ENCODE assay signal across 8 cellular contexts in genomic region chr22:20364335-20365261, GRCh38. TPM values are rescaled to one million over a fixed set of nuclear protein-coding genes. Genes with fewer than 3 reads are reported as not detected.
DNase-seq lines count a peak whose midpoint lies in the region; FAIRE-seq and TF ChIP-seq lines count a peak whose summit lies in the region.
"Not testable (repeated sequence)": the region's sequence is repeated elsewhere in the genome, so short reads cannot be mapped to it uniquely, and the experiment has no call there.

No MANE protein-coding gene starts in this region.

- H3K79me2 ChIP-seq in astrocyte (ENCODE audit: insufficient read depth, low read length) = not testable (repeated sequence)

- not testable (repeated sequence) for H3K9me3 Mint-ChIP-seq in activated CD4-positive, alpha-beta T cell treated with anti-CD3 and anti-CD28 coated beads, Interleukin-2, amount 10 ng/mL, durations not matched to agents 24 days and 14 days; astrocyte (ENCODE audit: unreplicated experiment); osteocyte (ENCODE audit: unreplicated experiment)

- H4K20me1 ChIP-seq in astrocyte (ENCODE audit: insufficient read depth, low read length) = not testable (repeated sequence)

- H3K27me3 Mint-ChIP-seq in activated CD4-positive, alpha-beta T cell treated with anti-CD3 and anti-CD28 coated beads, Interleukin-2, amount 10 ng/mL, durations not matched to agents 24 days and 14 days = not testable (repeated sequence)
- peaks cover 10% of the 10 kb centered on the region for H3K27me3 Mint-ChIP-seq in astrocyte (ENCODE audit: low read depth, unreplicated experiment)
- H3K27me3 Mint-ChIP-seq in osteocyte (ENCODE audit: unreplicated experiment) = peaks cover 16% of the 10 kb centered on the region

- not testable (repeated sequence) for H3K9ac ChIP-seq in astrocyte (ENCODE audit: low read length)

- not testable (repeated sequence) for H3K27ac ChIP-seq in astrocyte (ENCODE audit: low read depth, low read length)

- not testable (repeated sequence) for H3K4me3 ChIP-seq in AG10803 (ENCODE audit: low read length); astrocyte (ENCODE audit: insufficient read depth, low read depth, low read length); fibroblast of mammary gland (ENCODE audit: control insufficient read depth, low read depth, low read length)

- intact Hi-C loops in activated CD4-positive, alpha-beta T cell treated with anti-CD3 and anti-CD28 coated beads, Interleukin-2, amount 10 ng/mL, durations not matched to agents 24 days and 14 days (cut with micrococcal nuclease) = not testable (repeated sequence)

- peak overlapping the region; percentile 76 for H3K27ac Mint-ChIP-seq in activated CD4-positive, alpha-beta T cell treated with anti-CD3 and anti-CD28 coated beads, Interleukin-2, amount 10 ng/mL, durations not matched to agents 24 days and 14 days
- not testable (repeated sequence) for H3K27ac Mint-ChIP-seq in astrocyte (ENCODE audit: unreplicated experiment); osteocyte (ENCODE audit: unreplicated experiment)

- peaks cover 17% of the 10 kb centered on the region for H3K4me1 Mint-ChIP-seq in activated CD4-positive, alpha-beta T cell treated with anti-CD3 and anti-CD28 coated beads, Interleukin-2, amount 10 ng/mL, durations not matched to agents 24 days and 14 days
- not testable (repeated sequence) for H3K4me1 Mint-ChIP-seq in astrocyte (ENCODE audit: low read depth, unreplicated experiment); osteocyte (ENCODE audit: unreplicated experiment)

- H3K4me2 ChIP-seq in astrocyte (ENCODE audit: low read length) = not testable (repeated sequence)

- H3K9me3 ChIP-seq in astrocyte (ENCODE audit: insufficient read depth, low read depth, low read length) = not testable (repeated sequence)

- not testable (repeated sequence) for H3K4me1 ChIP-seq in astrocyte (ENCODE audit: insufficient read depth, low read length)

- H3K4me3 Mint-ChIP-seq in activated CD4-positive, alpha-beta T cell treated with anti-CD3 and anti-CD28 coated beads, Interleukin-2, amount 10 ng/mL, durations not matched to agents 24 days and 14 days = peak overlapping the region; percentile 35
- H3K4me3 Mint-ChIP-seq in astrocyte (ENCODE audit: unreplicated experiment); osteocyte (ENCODE audit: unreplicated experiment): not testable (repeated sequence)

- not testable (repeated sequence) for H3K36me3 ChIP-seq in astrocyte (ENCODE audit: insufficient read depth, low read length)

- not testable (repeated sequence) for FAIRE-seq in astrocyte (lab: Jason Lieb, UNC)

- H3K36me3 Mint-ChIP-seq in activated CD4-positive, alpha-beta T cell treated with anti-CD3 and anti-CD28 coated beads, Interleukin-2, amount 10 ng/mL, durations not matched to agents 24 days and 14 days (ENCODE audit: low read depth); astrocyte (ENCODE audit: low read depth, unreplicated experiment); osteocyte (ENCODE audit: unreplicated experiment): not testable (repeated sequence)

- DNase-seq in AG10803 (ENCODE audit: low read depth) (peak; percentile 25), ELR (ENCODE audit: low read depth) (peak; percentile 37), M059J (ENCODE audit: low read depth) (peak; percentile 10), RPMI7951 (ENCODE audit: low read depth) (peak; percentile 49), astrocyte (ENCODE audit: low read depth) (peak; percentile 53), fibroblast of mammary gland (ENCODE audit: low read depth) (peak; percentile 66), osteocyte (ENCODE audit: extremely low spot score, unreplicated experiment) (peak; percentile 63)
- not testable (repeated sequence) for DNase-seq in activated CD4-positive, alpha-beta T cell treated with anti-CD3 and anti-CD28 coated beads, Interleukin-2, amount 10 ng/mL, durations not matched to agents 24 days and 14 days

- TF ChIP-seq CTCF in AG10803 (conservative IDR thresholded peaks at IDR 0.05; ENCODE audit: low read length); astrocyte (IDR thresholded peaks at IDR 0.05; ENCODE audit: insufficient read depth, low read depth, low read length); fibroblast of mammary gland (conservative IDR thresholded peaks at IDR 0.05; ENCODE audit: control insufficient read depth, insufficient read depth, low read depth, low read length); osteocyte (IDR thresholded peaks at IDR 0.05): not testable (repeated sequence)

- not testable (repeated sequence) for H3K27me3 ChIP-seq in astrocyte (ENCODE audit: insufficient read depth, low read length)

- H2AFZ ChIP-seq in astrocyte (ENCODE audit: low read depth, low read length) = not testable (repeated sequence)

RNA-seq across cellular contexts. Expression of gene ZNF74, which starts 29.4 kb away (rescaled TPM):
- total RNA-seq in M059J (2014; rRNA removed; shearing (Covaris generic)) = 4.6 and 8.3 TPM in 2 replicates
- total RNA-seq in RPMI7951 (2014; rRNA removed; shearing (Covaris generic)) = 3.2 and 6.5 TPM in 2 replicates
- total RNA-seq in activated CD4-positive, alpha-beta T cell treated with anti-CD3 and anti-CD28 coated beads, Interleukin-2, amount 10 ng/mL, durations not matched to agents 24 days and 14 days = 15.6 and 17.0 TPM in 2 replicates
- 14.2 and 14.3 TPM in 2 replicates for total RNA-seq in astrocyte
- total RNA-seq in osteocyte = 19.6 and 20.4 TPM in 2 replicates

RNA-seq across cellular contexts. Expression of gene DGCR6L, which starts 44.7 kb away (rescaled TPM):
- 52.1 and 52.2 TPM in 2 replicates for total RNA-seq in M059J (2014; rRNA removed; shearing (Covaris generic))
- 39.7 and 41.8 TPM in 2 replicates for total RNA-seq in RPMI7951 (2014; rRNA removed; shearing (Covaris generic))
- total RNA-seq in activated CD4-positive, alpha-beta T cell treated with anti-CD3 and anti-CD28 coated beads, Interleukin-2, amount 10 ng/mL, durations not matched to agents 24 days and 14 days = 37.2 TPM in 2 replicates
- total RNA-seq in astrocyte (33.3 and 33.7 TPM in 2 replicates), osteocyte (55.0 and 59.4 TPM in 2 replicates)
